In the genomic region with DNA sequence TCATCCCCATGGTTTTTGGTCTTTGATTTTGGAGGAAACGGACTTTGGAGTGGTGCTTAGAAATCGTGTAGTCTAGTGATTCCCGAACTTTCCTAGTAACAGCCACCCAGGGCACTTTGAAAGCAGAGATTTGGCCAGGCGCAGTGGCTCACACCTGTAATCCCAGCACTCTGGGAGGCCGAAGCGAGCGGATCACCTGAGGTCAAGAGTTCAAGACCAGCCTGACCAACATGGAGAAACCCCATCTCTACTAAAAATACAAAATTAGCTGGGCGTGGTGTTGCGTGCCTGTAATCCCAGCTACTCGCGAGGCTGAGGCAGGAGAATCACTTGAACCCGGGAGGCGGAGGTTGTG, we compare ENCODE assay signal across 6 cellular contexts. TPM values are rescaled to one million over a fixed set of nuclear protein-coding genes. Genes with fewer than 3 reads are reported as not detected.
A peak's percentile ranks its signal among the peaks of the same experiment; 100 is the strongest.
DNase-seq lines count a peak whose midpoint lies in the region; ATAC-seq and TF ChIP-seq lines count a peak whose summit lies in the region.
"Not testable (repeated sequence)": the region's sequence is repeated elsewhere in the genome, so short reads cannot be mapped to it uniquely, and the experiment has no call there.

No MANE protein-coding gene starts in this region.

- H3K9me3 Mint-ChIP-seq in CD4-positive, alpha-beta memory T cell; stimulated activated naive CD8-positive, alpha-beta T cell treated with anti-CD3 and anti-CD28 coated beads, Interleukin-15, amount 100 ng/mL, for 72 hours: not testable (repeated sequence)

- H3K4me1 ChIP-seq in CD4-positive, alpha-beta memory T cell (ENCODE audit: insufficient read depth, low read length) = peaks cover 33% of the 10 kb centered on the region
- peaks cover 14% of the 10 kb centered on the region for H3K4me1 ChIP-seq in PC-3 (ENCODE audit: insufficient read depth, low read length)
- peaks cover 20% of the 10 kb centered on the region for H3K4me1 ChIP-seq in adipocyte (ENCODE audit: control insufficient read depth, insufficient read depth, low read length)
- H3K4me1 ChIP-seq in fibroblast of lung (ENCODE audit: control insufficient read depth, extremely low read depth, insufficient read depth, low read length) = peaks cover 12% of the 10 kb centered on the region
- H3K4me1 ChIP-seq in muscle layer of colon (ENCODE audit: insufficient read depth, low read length) = peaks cover 18% of the 10 kb centered on the region

- peaks cover 23% of the 10 kb centered on the region for H3K36me3 ChIP-seq in CD4-positive, alpha-beta memory T cell (ENCODE audit: insufficient read depth, low read length)
- H3K36me3 ChIP-seq in PC-3 (ENCODE audit: low read depth, low read length) (peaks cover 45% of the 10 kb centered on the region), adipocyte (ENCODE audit: control insufficient read depth, insufficient read depth, low read length, severe bottlenecking) (peaks cover 49% of the 10 kb centered on the region), fibroblast of lung (ENCODE audit: control insufficient read depth, insufficient read depth, low read length) (peaks cover 11% of the 10 kb centered on the region), muscle layer of colon (ENCODE audit: insufficient read depth, low read length) (peaks cover 40% of the 10 kb centered on the region)

- TF ChIP-seq CTCF in PC-3 (conservative IDR thresholded peaks at IDR 0.05; ENCODE audit: low read depth, low read length); fibroblast of lung (conservative IDR thresholded peaks at IDR 0.05 in 1 of 2, IDR thresholded peaks at IDR 0.05 in 1 of 2; ENCODE audit: low read depth in 1 of 2, low read length in 2 of 2): not testable (repeated sequence)

- peaks cover 28% of the 10 kb centered on the region for H4K20me1 ChIP-seq in PC-3 (ENCODE audit: low read length)
- not testable (repeated sequence) for H4K20me1 ChIP-seq in fibroblast of lung (ENCODE audit: control insufficient read depth, extremely low read depth, insufficient read depth, low read length)

- not testable (repeated sequence) for H3K9me3 ChIP-seq in CD4-positive, alpha-beta memory T cell (ENCODE audit: control insufficient read depth in 1 of 2, low read length in 2 of 2); PC-3 (ENCODE audit: low read length); adipocyte (ENCODE audit: control insufficient read depth, low read length); fibroblast of lung (ENCODE audit: control insufficient read depth, insufficient read depth, low read depth, low read length); muscle layer of colon (ENCODE audit: low read length)

- peaks cover 12 to 60% of the 10 kb centered on the region in 2 donors for H3K36me3 Mint-ChIP-seq in CD4-positive, alpha-beta memory T cell

- peaks cover 58% of the 10 kb centered on the region for H3K79me2 ChIP-seq in PC-3 (ENCODE audit: low read length)
- peaks cover 31% of the 10 kb centered on the region for H3K79me2 ChIP-seq in fibroblast of lung (ENCODE audit: control insufficient read depth, insufficient read depth, low read length)

- H3K4me1 Mint-ChIP-seq in CD4-positive, alpha-beta memory T cell = peaks cover 17 to 45% (median 30%) of the 10 kb centered on the region in 4 donors
- peaks cover 40% of the 10 kb centered on the region for H3K4me1 Mint-ChIP-seq in stimulated activated naive CD8-positive, alpha-beta T cell treated with anti-CD3 and anti-CD28 coated beads, Interleukin-15, amount 100 ng/mL, for 72 hours

- H3K4me3 Mint-ChIP-seq in CD4-positive, alpha-beta memory T cell = peak overlapping the region; percentile 95 to 100 (median 97)
- H3K4me3 Mint-ChIP-seq in stimulated activated naive CD8-positive, alpha-beta T cell treated with anti-CD3 and anti-CD28 coated beads, Interleukin-15, amount 100 ng/mL, for 72 hours = peak overlapping the region; percentile 100

- H3K27me3 Mint-ChIP-seq in CD4-positive, alpha-beta memory T cell; stimulated activated naive CD8-positive, alpha-beta T cell treated with anti-CD3 and anti-CD28 coated beads, Interleukin-15, amount 100 ng/mL, for 72 hours: not testable (repeated sequence)

- BruUV-seq in PC-3 (replicated peaks; lab: Mats Ljungman, UMichigan) = not testable (repeated sequence)

- H3K9ac ChIP-seq in PC-3 (ENCODE audit: low read length) (peak overlapping the region; percentile 98), adipocyte (ENCODE audit: low read length) (peak overlapping the region; percentile 95), fibroblast of lung (ENCODE audit: insufficient read depth, low read length) (peak overlapping the region; percentile 84), muscle layer of colon (ENCODE audit: low read length) (peak overlapping the region; percentile 79)

- POLR2A ChIA-PET in CD4-positive, alpha-beta memory T cell (lab: Charles Lee; ENCODE audit: partially characterized antibody) = interaction anchor here (0.8 to 2.5 kb wide), 16 partner anchors 8 to 164 kb away, joined by 3 to 40 read pairs (median 5); a partner anchor contains a TSS
- POLR2A ChIA-PET in PC-3 (lab: Charles Lee; ENCODE audit: unreplicated experiment) = not testable (repeated sequence)

- intact Hi-C loops in CD4-positive, alpha-beta memory T cell (cut with micrococcal nuclease) = loop anchor here (1.0 kb wide), 4 partner anchors 27 to 258 kb away; a partner anchor contains a TSS
- intact Hi-C loops in PC-3 (cut with micrococcal nuclease) = loop anchor here (1.0 kb wide), 1 partner anchor 189 kb away; no protein-coding TSS in a partner anchor

- H3K9me2 ChIP-seq in PC-3 (replicated peaks; ENCODE audit: low read length) = not testable (repeated sequence)

- H3K4me3 ChIP-seq in CD4-positive, alpha-beta memory T cell (ENCODE audit: low read length in 2 of 2) = peak overlapping the region; percentile 73 to 99
- H3K4me3 ChIP-seq in PC-3 (ENCODE audit: low read length) (peak overlapping the region; percentile 94), adipocyte (ENCODE audit: low read length) (peak overlapping the region; percentile 91), fibroblast of lung (replicated peaks in 1 of 4; ENCODE audit: control extremely low read depth in 1 of 4, insufficient read depth in 1 of 4, low read depth in 3 of 4, low read length in 4 of 4) (peak overlapping the region; percentile 78 to 91 (median 82)), muscle layer of colon (ENCODE audit: low read depth in 1 of 2, low read length in 2 of 2) (peak overlapping the region; percentile 68 to 83)

- not testable (repeated sequence) for H3K27me3 ChIP-seq in CD4-positive, alpha-beta memory T cell (ENCODE audit: insufficient read depth, low read length); PC-3 (ENCODE audit: low read length); adipocyte (replicated peaks; ENCODE audit: control insufficient read depth, insufficient read depth, low read length); fibroblast of lung (ENCODE audit: control insufficient read depth, insufficient read depth, low read length); muscle layer of colon (ENCODE audit: control insufficient read depth in 1 of 2, insufficient read depth in 2 of 2, low read length in 2 of 2)

- H3F3A ChIP-seq in PC-3 (ENCODE audit: low read length, unreplicated experiment) = not testable (repeated sequence)

- peak overlapping the region; percentile 91 for H3K27ac ChIP-seq in CD4-positive, alpha-beta memory T cell (ENCODE audit: low read depth, low read length)
- H3K27ac ChIP-seq in PC-3 (ENCODE audit: low read length) (peak overlapping the region; percentile 94), fibroblast of lung (ENCODE audit: insufficient read depth, low read length) (peak overlapping the region; percentile 95), muscle layer of colon (ENCODE audit: low read depth, low read length) (peak overlapping the region; percentile 98)

- not testable (repeated sequence) for DNase-seq in CD4-positive, alpha-beta memory T cell; PC-3; adipocyte (ENCODE audit: low read depth); fibroblast of lung (ENCODE audit: low read depth in 2 of 2); stimulated activated naive CD8-positive, alpha-beta T cell treated with anti-CD3 and anti-CD28 coated beads, Interleukin-15, amount 100 ng/mL, for 72 hours

- H2AFZ ChIP-seq in PC-3 (ENCODE audit: low read length); fibroblast of lung (ENCODE audit: low read length): not testable (repeated sequence)

- not testable (repeated sequence) for ATAC-seq in PC-3; stimulated activated naive CD8-positive, alpha-beta T cell treated with anti-CD3 and anti-CD28 coated beads, Interleukin-15, amount 100 ng/mL, for 72 hours

- CTCF ChIA-PET in CD4-positive, alpha-beta memory T cell (lab: Charles Lee; ENCODE audit: partially characterized antibody) = interaction anchor here (0.7 to 1.3 kb wide), 2 partner anchors 26 to 100 kb away, joined by 3 to 4 read pairs; no protein-coding TSS in a partner anchor
- CTCF ChIA-PET in PC-3 (lab: Charles Lee) = not testable (repeated sequence)

- H3K4me2 ChIP-seq in PC-3 (ENCODE audit: low read length) (peak overlapping the region; percentile 99), fibroblast of lung (ENCODE audit: extremely low read depth, insufficient read depth, low read length) (peak overlapping the region; percentile 86)

- H3K27ac Mint-ChIP-seq in CD4-positive, alpha-beta memory T cell = peak overlapping the region; percentile 96 to 100 (median 100)
- peak overlapping the region; percentile 100 for H3K27ac Mint-ChIP-seq in stimulated activated naive CD8-positive, alpha-beta T cell treated with anti-CD3 and anti-CD28 coated beads, Interleukin-15, amount 100 ng/mL, for 72 hours

RNA-seq across cellular contexts. Expression of a gene that starts 1.2 kb away (rescaled TPM):
- total RNA-seq in CD4-positive, alpha-beta memory T cell = 10 to 100 TPM; 81.3 to 83.4 TPM
- 100 to 1,000 TPM; 191 to 224 TPM for polyA plus RNA-seq in CD4-positive, alpha-beta memory T cell
- 164 and 174 TPM in 2 replicates for total RNA-seq in PC-3 (2014; rRNA removed)
- total RNA-seq in fibroblast of lung = 41.6 and 54.7 TPM in 2 replicates
- 77.6 and 94.9 TPM in 2 replicates for polyA plus RNA-seq in fibroblast of lung
- polyA plus RNA-seq in fibroblast of lung (2012) = 143 and 164 TPM in 2 replicates
- 52.9 and 67.0 TPM in 2 replicates for polyA minus RNA-seq in fibroblast of lung (ENCODE audit: low replicate concordance)

RNA-seq across cellular contexts. Expression of a gene that starts 1.3 kb away (rescaled TPM):
- 10 to 100 TPM; 16.9 to 19.4 TPM for total RNA-seq in CD4-positive, alpha-beta memory T cell
- polyA plus RNA-seq in CD4-positive, alpha-beta memory T cell = 10 to 100 TPM; 19.3 to 46.3 TPM
- 92.6 and 103 TPM in 2 replicates for total RNA-seq in PC-3 (2014; rRNA removed)
- 10.3 and 11.1 TPM in 2 replicates for total RNA-seq in fibroblast of lung
- 26.3 and 49.7 TPM in 2 replicates for polyA plus RNA-seq in fibroblast of lung
- 26.3 and 49.8 TPM in 2 replicates for polyA plus RNA-seq in fibroblast of lung (2012)
- 9.9 and 22.1 TPM in 2 replicates for polyA minus RNA-seq in fibroblast of lung (ENCODE audit: low replicate concordance)

RNA-seq across cellular contexts. Expression of a gene that starts 24.5 kb away (rescaled TPM):
- total RNA-seq in CD4-positive, alpha-beta memory T cell = 10 to 100 TPM; 14.7 to 17.9 TPM
- 1 to 10 TPM in 1 of 2 donors, under 1 TPM in 1; 0.60 to 1.2 TPM for polyA plus RNA-seq in CD4-positive, alpha-beta memory T cell
- total RNA-seq in PC-3 (2014; rRNA removed) = 0.15 and 2.6 TPM in 2 replicates
- 9.8 and 11.1 TPM in 2 replicates for total RNA-seq in fibroblast of lung
- 3.0 and 3.4 TPM in 2 replicates for polyA plus RNA-seq in fibroblast of lung
- 2.7 and 3.8 TPM in 2 replicates for polyA plus RNA-seq in fibroblast of lung (2012)
- polyA minus RNA-seq in fibroblast of lung (ENCODE audit: low replicate concordance) = 4.2 and 5.2 TPM in 2 replicates

RNA-seq across cellular contexts. Expression of a gene that starts 26.6 kb away (rescaled TPM):
- 10 to 100 TPM; 34.8 to 40.5 TPM for total RNA-seq in CD4-positive, alpha-beta memory T cell
- 10 to 100 TPM; 64.3 to 76.6 TPM for polyA plus RNA-seq in CD4-positive, alpha-beta memory T cell
- 354 and 460 TPM in 2 replicates for total RNA-seq in PC-3 (2014; rRNA removed)
- 74.2 and 94.3 TPM in 2 replicates for total RNA-seq in fibroblast of lung
- polyA plus RNA-seq in fibroblast of lung = 90.8 and 116 TPM in 2 replicates
- 98.9 and 144 TPM in 2 replicates for polyA plus RNA-seq in fibroblast of lung (2012)
- 14.7 and 20.6 TPM in 2 replicates for polyA minus RNA-seq in fibroblast of lung (ENCODE audit: low replicate concordance)

RNA-seq across cellular contexts. Expression of a gene that starts 28.2 kb away (rescaled TPM):
- 10 to 100 TPM; 73.3 to 76.6 TPM for total RNA-seq in CD4-positive, alpha-beta memory T cell
- polyA plus RNA-seq in CD4-positive, alpha-beta memory T cell = 10 to 100 TPM; 53.6 to 71.5 TPM
- 69.5 and 81.1 TPM in 2 replicates for total RNA-seq in PC-3 (2014; rRNA removed)
- 59.1 and 89.5 TPM in 2 replicates for total RNA-seq in fibroblast of lung
- 101 and 107 TPM in 2 replicates for polyA plus RNA-seq in fibroblast of lung
- polyA plus RNA-seq in fibroblast of lung (2012) = 69.6 and 81.1 TPM in 2 replicates
- polyA minus RNA-seq in fibroblast of lung (ENCODE audit: low replicate concordance) = 177 and 223 TPM in 2 replicates
